In genomic region chr3:43132883-43133743, GRCh38 we compare ENCODE assay signal across 1 cellular context.
TF ChIP-seq lines count a peak whose summit lies in the region.

No MANE protein-coding gene starts in this region.

TF ChIP-seq in HepG2, 621 proteins besides CTCF, POLR2A, EP300 and RAD21:
- TF ChIP-seq PHB2 (IDR thresholded peaks at IDR 0.05; ENCODE audit: partially characterized antibody) (no peak), ZNF335 (CRISPR knock-in tag; IDR thresholded peaks at IDR 0.05) (no peak), ZNF18 (CRISPR knock-in tag; IDR thresholded peaks at IDR 0.05; ENCODE audit: insufficient replicate concordance) (no peak), RFX1 (IDR thresholded peaks at IDR 0.05) (peak; percentile 18; the same call in 1 of the 2 replicates)
